In the genomic region with DNA sequence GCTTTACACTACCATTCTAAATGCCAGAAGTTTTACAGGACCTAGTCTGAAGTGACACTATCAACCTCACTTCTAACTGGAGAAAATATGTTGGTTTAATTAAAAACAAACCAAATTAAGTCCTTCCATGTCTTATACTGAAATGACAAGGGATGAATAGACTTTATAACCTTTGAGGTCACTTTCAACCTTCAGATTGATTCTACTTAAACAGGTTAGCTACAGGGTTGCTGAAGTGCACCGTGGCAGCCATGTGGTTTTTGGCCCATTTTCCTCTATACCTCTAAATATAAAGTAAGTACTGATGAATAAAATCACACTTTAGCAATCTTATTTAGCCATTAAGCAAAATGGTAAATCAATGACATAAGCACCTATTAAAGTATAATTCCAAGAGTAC, we compare ENCODE assay signal across 11 cellular contexts. TPM values are rescaled to one million over a fixed set of nuclear protein-coding genes. Genes with fewer than 3 reads are reported as not detected.
DNase-seq lines count a peak whose midpoint lies in the region; ATAC-seq and TF ChIP-seq lines count a peak whose summit lies in the region.
"Had no signal": no experiment of that assay in that cellular context is flagged by ENCODE, and none has a peak within 500 bp of the region (broad histone marks: within the 10 kb centered on the region; RNA-seq: fewer than 3 reads in every experiment).

No MANE protein-coding gene starts in this region.

- H3K27ac ChIP-seq in right atrium auricular region: peak overlapping the region; percentile 12 to 100
- peak overlapping the region; percentile 14 for H3K27ac ChIP-seq in muscle layer of colon (ENCODE audit: low read depth, low read length)
- H3K27ac ChIP-seq in aorta (ENCODE audit: low read depth in 1 of 2, low read length in 2 of 2): no peak overlapping the region

- TF ChIP-seq CTCF in right atrium auricular region (IDR thresholded peaks at IDR 0.05) (no peak), chondrocyte (IDR thresholded peaks at IDR 0.05) (no peak)

- peaks cover 59% of the 10 kb centered on the region for H3K4me1 Mint-ChIP-seq in chondrocyte (ENCODE audit: low read depth)

- H3K4me3 ChIP-seq in right atrium auricular region (peak overlapping the region; percentile 95 to 99), muscle layer of colon (ENCODE audit: low read depth in 1 of 2, low read length in 2 of 2) (peak overlapping the region in 1 of 2 donors; percentile 99), aorta (ENCODE audit: low read length in 2 of 2) (peak overlapping the region; percentile 93 to 98)

- H3K27me3 ChIP-seq in right atrium auricular region: no peaks in the 10 kb centered on the region
- H3K27me3 ChIP-seq in muscle layer of colon (ENCODE audit: control insufficient read depth in 1 of 2, insufficient read depth in 2 of 2, low read length in 2 of 2): no peaks in the 10 kb centered on the region
- no peaks in the 10 kb centered on the region for H3K27me3 ChIP-seq in aorta (ENCODE audit: control insufficient read depth in 1 of 2, insufficient read depth in 2 of 2, low read length in 1 of 2)

- peaks cover 0 to 75% of the 10 kb centered on the region in 2 donors for H3K4me1 ChIP-seq in right atrium auricular region
- H3K4me1 ChIP-seq in muscle layer of colon (ENCODE audit: insufficient read depth, low read length): peaks cover 58% of the 10 kb centered on the region
- peaks cover 6 to 9% of the 10 kb centered on the region in 2 donors for H3K4me1 ChIP-seq in aorta (ENCODE audit: control insufficient read depth in 1 of 2, insufficient read depth in 2 of 2, low read length in 2 of 2)

- peak overlapping the region; percentile 31 for H3K9ac ChIP-seq in muscle layer of colon (ENCODE audit: low read length)

- peaks cover 68% of the 10 kb centered on the region for H3K36me3 Mint-ChIP-seq in chondrocyte (ENCODE audit: low read depth)

- H3K4me3 Mint-ChIP-seq in chondrocyte (ENCODE audit: unreplicated experiment): peak overlapping the region; percentile 96

- DNase-seq in right atrium auricular region (ENCODE audit: low spot score) (no peak), cardiac septum (ENCODE audit: low spot score) (no peak), chondrocyte (ENCODE audit: low spot score) (no peak), aorta (no peak), NCI-H1930 (lab: John Stamatoyannopoulos, UW) (no peak)
- no peak for DNase-seq in stimulated activated CD4-positive, alpha-beta T cell treated with anti-CD3 and anti-CD28 coated beads, Interleukin-2, amount 100 ng/mL, for 24 hours
- DNase-seq: DMS153; KBM-7; stimulated activated CD4-positive, alpha-beta T cell treated with anti-CD3 and anti-CD28 coated beads, Interleukin-4, amount 100 ng/mL, for 24 hours had no signal

- intact Hi-C loops in cardiac septum (cut with DNase I) (no loop called here), aorta (cut with DNase I) (loop anchor here in 1 of 2 donors (10.0 kb wide), 1 partner anchor 214 kb away; no protein-coding TSS in a partner anchor)

- no peaks in the 10 kb centered on the region for H3K9me3 ChIP-seq in right atrium auricular region
- no peaks in the 10 kb centered on the region for H3K9me3 ChIP-seq in muscle layer of colon (ENCODE audit: low read length)
- no peaks in the 10 kb centered on the region for H3K9me3 ChIP-seq in aorta (ENCODE audit: control insufficient read depth, low read length)

- H3K27ac Mint-ChIP-seq in chondrocyte (ENCODE audit: unreplicated experiment): peak overlapping the region; percentile 80

- H3K27me3 Mint-ChIP-seq in chondrocyte (ENCODE audit: low read depth): no peaks in the 10 kb centered on the region

- WGBS in aorta, 2 donors: 4 to 6% methylated on average over 1 of the region's 1 CpG

- no peak for ATAC-seq in aorta (ENCODE audit: low FRiP score)
- no peak for ATAC-seq in HG03175 (IDR thresholded peaks at IDR 0.05; ENCODE audit: unreplicated experiment)

- H3K36me3 ChIP-seq in right atrium auricular region: peaks cover 75% of the 10 kb centered on the region
- H3K36me3 ChIP-seq in muscle layer of colon (ENCODE audit: insufficient read depth, low read length): peaks cover 72% of the 10 kb centered on the region
- H3K36me3 ChIP-seq in aorta (ENCODE audit: control insufficient read depth in 1 of 2, insufficient read depth in 2 of 2, low read length in 1 of 2): peaks cover 5 to 15% of the 10 kb centered on the region in 2 donors

- H3K9me3 Mint-ChIP-seq in chondrocyte (ENCODE audit: low read depth): no peaks in the 10 kb centered on the region

RNA-seq across cellular contexts. Expression of a gene that starts 3.9 kb away (rescaled TPM):
- total RNA-seq in right atrium auricular region (100 to 1,000 TPM; 192 to 204 TPM), cardiac septum (140 TPM), chondrocyte (580 to 614 TPM (median 596 TPM) in 3 replicates), aorta (100 to 1,000 TPM; 329 to 405 TPM)
- polyA plus RNA-seq in aorta: 100 to 1,000 TPM in 1 of 2 donors, 10 to 100 TPM in 1; 46.0 to 206 TPM

Comparison
In these comparisons a context has a peak if more than half of its experiments do, and no peak if none do; other contexts are left out.
1. H3K27ac ChIP-seq: peak in right atrium auricular region (2 of 2) and muscle layer of colon (single experiment); none in aorta (0 of 2).